ENCODE assay signal across 2 cellular contexts in the genomic region with DNA sequence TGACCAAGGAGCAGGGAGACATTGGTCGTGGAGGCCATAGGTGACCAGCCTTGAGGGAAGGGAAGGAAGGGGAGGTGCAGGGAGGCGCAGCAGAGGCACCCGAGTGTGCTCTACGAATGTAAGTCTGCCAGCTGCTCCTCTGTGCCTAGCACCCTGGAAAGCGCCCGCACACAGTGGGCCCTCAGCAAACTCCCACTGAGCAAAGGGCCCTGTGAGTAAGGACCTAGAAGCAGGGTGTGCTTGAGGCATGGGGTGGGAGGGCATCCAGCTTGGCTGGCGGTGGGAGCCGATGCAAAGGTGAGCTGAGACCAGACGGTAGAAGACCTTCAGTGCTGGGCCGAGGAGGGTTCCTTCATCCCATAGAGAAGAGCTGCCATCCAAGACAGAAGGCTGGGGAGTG.
TF ChIP-seq lines count a peak whose summit lies in the region.

No MANE protein-coding gene starts in this region.

TF ChIP-seq in SK-N-SH, 30 proteins besides CTCF, POLR2A, EP300 and RAD21 (continued from another document):
- TF ChIP-seq REST (IDR thresholded peaks at IDR 0.05; ENCODE audit: low read depth, low read length) (0 out of 2 replicates have a peak, but pooled peaks have one; percentile 45), FOXJ3 (CRISPR knock-in tag; IDR thresholded peaks at IDR 0.05) (no peak)

TF ChIP-seq in SK-N-SH treated with all-trans-retinoic acid at 6 μM for 48 hours, 23 proteins besides CTCF, POLR2A, EP300 and RAD21 (continued from another document):
- TF ChIP-seq CREB5 (CRISPR knock-in tag; IDR thresholded peaks at IDR 0.05; ENCODE audit: low read depth) = no peak
- no peak for TF ChIP-seq PATZ1 (CRISPR knock-in tag; IDR thresholded peaks at IDR 0.05; ENCODE audit: borderline replicate concordance)
